ENCODE assay signal across 8 cellular contexts in the genomic region with DNA sequence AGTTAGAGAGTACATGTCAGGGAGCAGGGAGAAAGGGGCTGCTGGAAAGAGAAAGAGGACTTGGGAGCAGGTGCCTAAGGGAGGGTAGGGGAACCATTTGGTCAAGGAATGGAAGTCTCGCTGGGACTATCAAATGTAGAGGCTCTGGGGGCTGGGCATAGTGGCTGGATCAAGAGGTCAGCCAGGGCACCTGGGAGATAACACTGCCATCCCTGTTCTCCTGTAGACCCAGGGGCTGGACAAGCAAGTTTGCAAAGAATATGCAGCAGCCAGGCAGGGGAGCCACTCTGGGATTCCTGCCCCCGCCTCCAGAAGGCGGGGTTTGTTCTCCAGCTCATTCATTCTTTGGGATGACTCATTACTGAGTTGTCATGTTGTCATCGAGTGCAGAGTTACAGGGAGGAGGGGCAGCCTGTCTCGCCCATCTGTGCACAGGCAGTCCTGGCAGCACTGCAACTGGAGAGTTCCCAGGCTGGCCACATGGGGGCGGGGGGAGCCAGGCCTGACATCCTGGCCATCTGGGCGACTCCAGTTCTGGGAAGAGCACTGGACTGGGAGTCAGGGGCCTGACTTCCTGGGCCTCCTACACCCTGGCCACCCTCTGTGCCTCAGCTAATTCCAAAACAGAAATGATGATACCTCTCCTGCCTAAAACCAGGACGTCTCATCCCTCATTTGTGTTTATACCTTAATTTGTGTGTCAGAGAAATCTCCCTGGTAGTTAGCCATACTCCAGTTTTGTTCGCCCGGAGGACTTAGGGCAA. TPM values are rescaled to one million over a fixed set of nuclear protein-coding genes. Genes with fewer than 3 reads are reported as not detected.
DNase-seq lines count a peak whose midpoint lies in the region; ATAC-seq and TF ChIP-seq lines count a peak whose summit lies in the region.

No MANE protein-coding gene starts in this region.

- no peaks in the 10 kb centered on the region for H3K36me3 Mint-ChIP-seq in immature natural killer cell

- ATAC-seq in GM18907 (IDR thresholded peaks at IDR 0.05; ENCODE audit: unreplicated experiment) (peak; percentile 87), HG03196 (IDR thresholded peaks at IDR 0.05; ENCODE audit: unreplicated experiment) (peak; percentile 92)

- no peaks in the 10 kb centered on the region for H3K27me3 ChIP-seq in WERI-Rb-1 (ENCODE audit: insufficient read depth, low read depth, severe bottlenecking)

- H3K4me1 Mint-ChIP-seq in immature natural killer cell: peaks cover 8 to 11% of the 10 kb centered on the region in 2 donors

- no peak overlapping the region for H3K4me3 ChIP-seq in WERI-Rb-1 (ENCODE audit: low read depth, low read length)

- H3K36me3 ChIP-seq in WERI-Rb-1: no peaks in the 10 kb centered on the region

- in situ Hi-C loops in T47D (cut with HindIII; ENCODE audit: low pct_unique_long_range_greater_than_20kb, low sequenced_read_pairs): no loop called here

- peak overlapping the region; percentile 0; the same call in 1 of the 2 replicates for H3K27ac ChIP-seq in WERI-Rb-1

- peaks cover 0 to 2% (median 2%) of the 10 kb centered on the region in 3 donors for H3K27me3 Mint-ChIP-seq in immature natural killer cell (ENCODE audit: low read depth in 3 of 3)

- peak; percentile 99 for TF ChIP-seq CTCF in WERI-Rb-1 (IDR thresholded peaks at IDR 0.05; ENCODE audit: low read depth, low read length)

- H3K4me3 Mint-ChIP-seq in immature natural killer cell: no peak overlapping the region

- DNase-seq in AG08396 (ENCODE audit: low spot score) (peak; percentile 94), NCI-H2227 (lab: John Stamatoyannopoulos, UW; ENCODE audit: unreplicated experiment) (peak; percentile 92), WERI-Rb-1 (peak; percentile 99), T47D (ENCODE audit: low read depth in 1 of 2, low spot score in 1 of 2) (peak; percentile 73 to 97), immature natural killer cell (peak; percentile 63 to 76 (median 71))
- peak; percentile 63 to 75 for DNase-seq in stimulated activated CD4-positive, alpha-beta T cell treated with anti-CD3 and anti-CD28 coated beads, Interleukin-15, amount 100 ng/mL, for 1 hour (ENCODE audit: low read depth in 1 of 2, low spot score in 1 of 2)

- peak overlapping the region in 1 of 6 donors; percentile 25 for H3K27ac Mint-ChIP-seq in immature natural killer cell

- no peaks in the 10 kb centered on the region for H3K9me3 Mint-ChIP-seq in immature natural killer cell

- H3K9me3 ChIP-seq in WERI-Rb-1 (ENCODE audit: severe bottlenecking): no peaks in the 10 kb centered on the region

RNA-seq across cellular contexts. Expression of a gene that starts 28.2 kb away (rescaled TPM):
- 10 to 100 TPM in 1 of 3 donors, 1 to 10 TPM in 2; 3.1 to 10.2 (median 3.9) TPM for polyA plus RNA-seq in immature natural killer cell
